In genomic region chr11:93823210-93823609, GRCh38 we compare ENCODE assay signal across 37 cellular contexts. TPM values are rescaled to one million over a fixed set of nuclear protein-coding genes. Genes with fewer than 3 reads are reported as not detected.
"Had no signal": no experiment of that assay in that cellular context is flagged by ENCODE, and none has a peak within 500 bp of the region (broad histone marks: within the 10 kb centered on the region; RNA-seq: fewer than 3 reads in every experiment).

No MANE protein-coding gene starts in this region.

- H3K4me1 Mint-ChIP-seq: activated B cell treated with CpG ODN at 0.5 μM for 24 hours; activated CD4-positive, alpha-beta T cell treated with anti-CD3 and anti-CD28 coated beads, Interleukin-2, amount 10 ng/mL, durations not matched to agents 24 days and 14 days; activated naive CD8-positive, alpha-beta T cell treated with anti-CD3 and anti-CD28 coated beads for 36 hours; activated T-helper 17 cell treated with anti-CD3 and anti-CD28 coated beads, Interleukin-2, amount 50 U/mL, for 72 hours had no signal

- H3K9me3 Mint-ChIP-seq: activated B cell treated with CpG ODN at 0.5 μM for 24 hours; activated CD4-positive, alpha-beta memory T cell treated with anti-CD3 and anti-CD28 coated beads for 36 hours; activated CD4-positive, alpha-beta T cell treated with anti-CD3 and anti-CD28 coated beads, Interleukin-2, amount 10 ng/mL, durations not matched to agents 24 days and 14 days; activated CD8-positive, alpha-beta T cell treated with anti-CD3 and anti-CD28 coated beads for 36 hours; activated naive CD4-positive, alpha-beta T cell treated with anti-CD3 and anti-CD28 coated beads for 36 hours; activated naive CD8-positive, alpha-beta T cell treated with anti-CD3 and anti-CD28 coated beads for 36 hours; activated T-helper 1 cell treated with anti-CD3 and anti-CD28 coated beads, Interleukin-12 subunit alpha, Interleukin-12 subunit beta, Interleukin-2, Interleukin-4 antibody, amounts not matched to agents 30 ng/mL and 10 ng/mL and 1 ng/mL, durations not matched to agents 14 hours and 24 hours and 36 hours; activated T-helper 17 cell treated with anti-CD3 and anti-CD28 coated beads, Interleukin-2, amount 50 U/mL, for 72 hours; T-helper 1 cell treated with Interleukin-12 subunit alpha and Interleukin-12 subunit beta and Interleukin-4 antibody, amounts not matched to agents 30 μg/mL and 1 μg/mL, for 36 hours; T-helper 2 cell treated with Interferon-gamma antibody and Interleukin-4, amounts not matched to agents 5 μg/mL and 100 μg/mL, for 36 hours had no signal

- H3K36me3 Mint-ChIP-seq: activated naive CD8-positive, alpha-beta T cell treated with anti-CD3 and anti-CD28 coated beads for 36 hours had no signal

- DNase-seq: activated B cell treated with CpG ODN at 0.5 μM for 24 hours; activated CD4-positive, alpha-beta memory T cell treated with anti-CD3 and anti-CD28 coated beads for 36 hours; activated CD4-positive, alpha-beta T cell treated with anti-CD3 and anti-CD28 coated beads for 4 hours; activated CD4-positive, alpha-beta T cell treated with anti-CD3 and anti-CD28 coated beads, Interleukin-2, amount 10 ng/mL, durations not matched to agents 24 days and 14 days; activated CD4-positive, alpha-beta T cell treated with anti-CD3 and anti-CD28 coated beads, Interleukin-2, amount 50 U/mL, for 1 hour; activated CD4-positive, alpha-beta T cell treated with anti-CD3 and anti-CD28 coated beads, Interleukin-2, amount 50 U/mL, for 4 hours; activated CD4-positive, CD25-positive, alpha-beta regulatory T cell treated with anti-CD3 and anti-CD28 coated beads, Interleukin-2, amount 50 U/mL, for 72 hours; activated CD8-positive, alpha-beta memory T cell treated with anti-CD3 and anti-CD28 coated beads, Interleukin-2, amount 50 U/mL, for 4 hours; activated CD8-positive, alpha-beta T cell treated with anti-CD3 and anti-CD28 coated beads for 36 hours; activated effector memory CD4-positive, alpha-beta T cell treated with anti-CD3 and anti-CD28 coated beads, Interleukin-2, amount 50 U/mL, for 16 hours; activated gamma-delta T cell treated with Interleukin-2 at 50 U/mL for 16 hours; activated naive CD4-positive, alpha-beta T cell; activated naive CD4-positive, alpha-beta T cell treated with anti-CD3 and anti-CD28 coated beads for 36 hours; activated naive CD4-positive, alpha-beta T cell treated with anti-CD3 and anti-CD28 coated beads, Interleukin-2, amount 50 U/mL, for 16 hours; activated naive CD8-positive, alpha-beta T cell treated with anti-CD3 and anti-CD28 coated beads for 36 hours; activated T-cell treated with anti-CD3 and anti-CD28 coated beads for 4 hours; activated T-cell treated with anti-CD3 and anti-CD28 coated beads, Interleukin-2, amount 50 U/mL, for 1 hour; activated T-cell treated with anti-CD3 and anti-CD28 coated beads, Interleukin-2, amount 50 U/mL, for 48 hours; adrenal gland; amniotic stem cell; aorta; body of pancreas; brain microvascular endothelial cell; central memory CD4-positive, alpha-beta T cell; T-helper 1 cell; T-helper 2 cell; T-helper 9 cell had no signal

- H3K36me3 ChIP-seq: adrenal gland, brain microvascular endothelial cell, breast epithelium had no signal

- H3K27me3 Mint-ChIP-seq: activated B cell treated with CpG ODN at 0.5 μM for 24 hours; activated CD8-positive, alpha-beta T cell treated with anti-CD3 and anti-CD28 coated beads for 36 hours; activated naive CD8-positive, alpha-beta T cell treated with anti-CD3 and anti-CD28 coated beads for 36 hours had no signal

- H3K9me3 ChIP-seq: adrenal gland, body of pancreas, breast epithelium had no signal

- H3K4me3 ChIP-seq: adrenal gland, body of pancreas, breast epithelium had no signal

- ATAC-seq: activated CD8-positive, alpha-beta T cell treated with anti-CD3 and anti-CD28 coated beads for 36 hours; activated naive CD4-positive, alpha-beta T cell treated with anti-CD3 and anti-CD28 coated beads, Interleukin-2, amount 50 U/mL, for 72 hours; activated T-helper 17 cell treated with anti-CD3 and anti-CD28 coated beads, Interleukin-2, amount 50 U/mL, for 72 hours; body of pancreas had no signal

- H3K27ac ChIP-seq: adrenal gland, body of pancreas, brain microvascular endothelial cell, breast epithelium, VCaP had no signal

- H3K4me3 Mint-ChIP-seq: activated B cell treated with CpG ODN at 0.5 μM for 24 hours; activated CD4-positive, alpha-beta memory T cell treated with anti-CD3 and anti-CD28 coated beads for 36 hours; activated CD4-positive, alpha-beta T cell treated with anti-CD3 and anti-CD28 coated beads, Interleukin-2, amount 10 ng/mL, durations not matched to agents 24 days and 14 days; activated CD8-positive, alpha-beta T cell treated with anti-CD3 and anti-CD28 coated beads for 36 hours; activated naive CD4-positive, alpha-beta T cell treated with anti-CD3 and anti-CD28 coated beads for 36 hours; activated naive CD8-positive, alpha-beta T cell treated with anti-CD3 and anti-CD28 coated beads for 36 hours; activated T-helper 1 cell treated with anti-CD3 and anti-CD28 coated beads, Interleukin-12 subunit alpha, Interleukin-12 subunit beta, Interleukin-2, Interleukin-4 antibody, amounts not matched to agents 30 ng/mL and 10 ng/mL and 1 ng/mL, durations not matched to agents 14 hours and 24 hours and 36 hours; activated T-helper 17 cell treated with anti-CD3 and anti-CD28 coated beads, Interleukin-2, amount 50 U/mL, for 72 hours; T-helper 1 cell treated with Interleukin-12 subunit alpha and Interleukin-12 subunit beta and Interleukin-4 antibody, amounts not matched to agents 30 μg/mL and 1 μg/mL, for 36 hours; T-helper 2 cell treated with Interferon-gamma antibody and Interleukin-4, amounts not matched to agents 5 μg/mL and 100 μg/mL, for 36 hours had no signal

- H3K27ac Mint-ChIP-seq: activated B cell treated with CpG ODN at 0.5 μM for 24 hours; activated CD4-positive, alpha-beta memory T cell treated with anti-CD3 and anti-CD28 coated beads for 36 hours; activated CD4-positive, alpha-beta T cell treated with anti-CD3 and anti-CD28 coated beads, Interleukin-2, amount 10 ng/mL, durations not matched to agents 24 days and 14 days; activated CD8-positive, alpha-beta T cell treated with anti-CD3 and anti-CD28 coated beads for 36 hours; activated naive CD4-positive, alpha-beta T cell treated with anti-CD3 and anti-CD28 coated beads for 36 hours; activated naive CD4-positive, alpha-beta T cell treated with anti-CD3 and anti-CD28 coated beads, Interleukin-2, amount 50 U/mL, for 72 hours; activated naive CD8-positive, alpha-beta T cell treated with anti-CD3 and anti-CD28 coated beads for 36 hours; activated T-helper 1 cell treated with anti-CD3 and anti-CD28 coated beads, Interleukin-12 subunit alpha, Interleukin-12 subunit beta, Interleukin-2, Interleukin-4 antibody, amounts not matched to agents 30 ng/mL and 10 ng/mL and 1 ng/mL, durations not matched to agents 14 hours and 24 hours and 36 hours; activated T-helper 17 cell treated with anti-CD3 and anti-CD28 coated beads, Interleukin-2, amount 50 U/mL, for 72 hours; T-helper 1 cell treated with Interleukin-12 subunit alpha and Interleukin-12 subunit beta and Interleukin-4 antibody, amounts not matched to agents 30 μg/mL and 1 μg/mL, for 36 hours; T-helper 2 cell treated with Interferon-gamma antibody and Interleukin-4, amounts not matched to agents 5 μg/mL and 100 μg/mL, for 36 hours had no signal

- H3K27me3 ChIP-seq: adrenal gland, body of pancreas, brain microvascular endothelial cell, breast epithelium had no signal

- FAIRE-seq: astrocyte, TTC549 had no signal

- H3K4me1 ChIP-seq: adrenal gland, breast epithelium had no signal

RNA-seq across cellular contexts. Expression of gene VSTM5, which starts 27.2 kb away (rescaled TPM):
- total RNA-seq: activated B cell treated with CpG ODN at 0.5 μM for 24 hours; activated CD4-positive, alpha-beta memory T cell treated with anti-CD3 and anti-CD28 coated beads for 36 hours; activated CD4-positive, alpha-beta T cell treated with anti-CD3 and anti-CD28 coated beads, Interleukin-2, amount 10 ng/mL, durations not matched to agents 24 days and 14 days; activated CD8-positive, alpha-beta memory T cell treated with anti-CD3 and anti-CD28 coated beads for 36 hours; activated CD8-positive, alpha-beta T cell treated with anti-CD3 and anti-CD28 coated beads for 36 hours; activated naive CD4-positive, alpha-beta T cell treated with anti-CD3 and anti-CD28 coated beads for 36 hours; activated naive CD4-positive, alpha-beta T cell treated with anti-CD3 and anti-CD28 coated beads, Interleukin-2, amount 50 U/mL, for 72 hours; activated naive CD8-positive, alpha-beta T cell treated with anti-CD3 and anti-CD28 coated beads for 36 hours; activated T-helper 1 cell treated with anti-CD3 and anti-CD28 coated beads, Interleukin-12 subunit alpha, Interleukin-12 subunit beta, Interleukin-2, Interleukin-4 antibody, amounts not matched to agents 30 ng/mL and 10 ng/mL and 1 ng/mL, durations not matched to agents 14 hours and 24 hours and 36 hours; activated T-helper 17 cell treated with anti-CD3 and anti-CD28 coated beads, Interleukin-2, amount 50 U/mL, for 72 hours; body of pancreas had no signal
- polyA plus RNA-seq: aorta had no signal
